ENCODE assay signal across 10 cellular contexts in genomic region chr4:156677136-156677535, GRCh38.
DNase-seq lines count a peak whose midpoint lies in the region; ATAC-seq, FAIRE-seq and TF ChIP-seq lines count a peak whose summit lies in the region.
"Had no signal": no experiment of that assay in that cellular context is flagged by ENCODE, and none has a peak within 500 bp of the region (broad histone marks: within the 10 kb centered on the region; RNA-seq: fewer than 3 reads in every experiment).

No MANE protein-coding gene starts in this region.

- H3K9me3 ChIP-seq in A549: no peaks in the 10 kb centered on the region
- no peaks in the 10 kb centered on the region for H3K9me3 ChIP-seq in aorta (ENCODE audit: control insufficient read depth, low read length)

- TF ChIP-seq CTCF in A549 (IDR thresholded peaks at IDR 0.05) (peak; percentile 43), fibroblast of the aortic adventitia (IDR thresholded peaks at IDR 0.05; ENCODE audit: insufficient read depth, low read length) (peak; percentile 42)

- TF ChIP-seq RAD21 in A549 (conservative IDR thresholded peaks at IDR 0.05 in 1 of 2, IDR thresholded peaks at IDR 0.05 in 1 of 2): peak; percentile 61 to 66

- intact Hi-C loops in aorta (cut with DNase I): no loop called here

- FAIRE-seq in A549 (lab: Jason Lieb, UNC): no peak

- H3K27ac ChIP-seq in A549 (no peak overlapping the region), aorta (ENCODE audit: low read depth in 1 of 2, low read length in 2 of 2) (no peak overlapping the region)

- H3K4me2 ChIP-seq in A549: peak overlapping the region; percentile 33; the same call in 1 of the 3 replicates

- CTCF ChIA-PET in A549 (lab: Yijun Ruan, JAX): interaction anchor here (1.3 kb wide), 1 partner anchor 202 kb away, joined by 3 read pairs; no protein-coding TSS in a partner anchor

- no peaks in the 10 kb centered on the region for H3K4me1 Mint-ChIP-seq in stimulated activated effector memory CD8-positive, alpha-beta T cell treated with anti-CD3 and anti-CD28 coated beads, Interleukin-12 subunit alpha, Interleukin-12 subunit beta, amount 100 ng/mL, for 72 hours
- H3K4me1 Mint-ChIP-seq in natural killer cell treated with Interleukin-12 subunit alpha and Interleukin-12 subunit beta and Interleukin-15 and Interleukin-18, amount 100 ng/mL, for 72 hours (ENCODE audit: low read depth in 2 of 2): no peaks in the 10 kb centered on the region
- H3K4me1 Mint-ChIP-seq: stimulated activated naive B cell treated with anti-CD40 and anti-IgM and Interleukin-4, amounts not matched to agents 10 μg/mL and 1 μg/mL and 100 μg/mL, for 72 hours had no signal

- POLR2A ChIA-PET in A549 (lab: Yijun Ruan, JAX): no interaction called here

- H3K4me1 ChIP-seq in A549 (no peaks in the 10 kb centered on the region), aorta (ENCODE audit: control insufficient read depth in 1 of 2, insufficient read depth in 2 of 2, low read length in 2 of 2) (peaks cover 0 to 2% of the 10 kb centered on the region in 2 donors)

- ATAC-seq in A549: peak; percentile 66 to 81; a peak in 4 of 6 replicates
- ATAC-seq in GM18870 (IDR thresholded peaks at IDR 0.05; ENCODE audit: unreplicated experiment): peak; percentile 79
- ATAC-seq in stimulated activated effector memory CD8-positive, alpha-beta T cell treated with anti-CD3 and anti-CD28 coated beads, Interleukin-12 subunit alpha, Interleukin-12 subunit beta, amount 100 ng/mL, for 72 hours: no peak
- ATAC-seq in natural killer cell treated with Interleukin-12 subunit alpha and Interleukin-12 subunit beta and Interleukin-15 and Interleukin-18, amount 100 ng/mL, for 72 hours: no peak
- ATAC-seq in aorta (ENCODE audit: low FRiP score): no peak

- H3K27me3 ChIP-seq in aorta (ENCODE audit: control insufficient read depth in 1 of 2, insufficient read depth in 2 of 2, low read length in 1 of 2): peaks cover 0 to 2% of the 10 kb centered on the region in 2 donors

- TF ChIP-seq POLR2A in A549 (IDR thresholded peaks at IDR 0.05; ENCODE audit: low read length): no peak

- no peak overlapping the region for H3K4me3 Mint-ChIP-seq in stimulated activated effector memory CD8-positive, alpha-beta T cell treated with anti-CD3 and anti-CD28 coated beads, Interleukin-12 subunit alpha, Interleukin-12 subunit beta, amount 100 ng/mL, for 72 hours
- no peak overlapping the region for H3K4me3 Mint-ChIP-seq in natural killer cell treated with Interleukin-12 subunit alpha and Interleukin-12 subunit beta and Interleukin-15 and Interleukin-18, amount 100 ng/mL, for 72 hours
- H3K4me3 Mint-ChIP-seq: stimulated activated naive B cell treated with anti-CD40 and anti-IgM and Interleukin-4, amounts not matched to agents 10 μg/mL and 1 μg/mL and 100 μg/mL, for 72 hours had no signal

- no peaks in the 10 kb centered on the region for H3K36me3 ChIP-seq in aorta (ENCODE audit: control insufficient read depth in 1 of 2, insufficient read depth in 2 of 2, low read length in 1 of 2)

- H3K4me3 ChIP-seq in A549 (no peak overlapping the region), fibroblast of the aortic adventitia (ENCODE audit: low read depth, low read length) (no peak overlapping the region), aorta (ENCODE audit: low read length in 2 of 2) (no peak overlapping the region)

- no peak for TF ChIP-seq EP300 in A549 (IDR thresholded peaks at IDR 0.05)

- peaks cover 4% of the 10 kb centered on the region for H3K9me3 Mint-ChIP-seq in stimulated activated effector memory CD8-positive, alpha-beta T cell treated with anti-CD3 and anti-CD28 coated beads, Interleukin-12 subunit alpha, Interleukin-12 subunit beta, amount 100 ng/mL, for 72 hours
- peaks cover 15% of the 10 kb centered on the region for H3K9me3 Mint-ChIP-seq in natural killer cell treated with Interleukin-12 subunit alpha and Interleukin-12 subunit beta and Interleukin-15 and Interleukin-18, amount 100 ng/mL, for 72 hours
- H3K9me3 Mint-ChIP-seq: stimulated activated naive B cell treated with anti-CD40 and anti-IgM and Interleukin-4, amounts not matched to agents 10 μg/mL and 1 μg/mL and 100 μg/mL, for 72 hours had no signal

- no peak overlapping the region for H3K27ac Mint-ChIP-seq in stimulated activated effector memory CD8-positive, alpha-beta T cell treated with anti-CD3 and anti-CD28 coated beads, Interleukin-12 subunit alpha, Interleukin-12 subunit beta, amount 100 ng/mL, for 72 hours
- H3K27ac Mint-ChIP-seq in natural killer cell treated with Interleukin-12 subunit alpha and Interleukin-12 subunit beta and Interleukin-15 and Interleukin-18, amount 100 ng/mL, for 72 hours: no peak overlapping the region
- H3K27ac Mint-ChIP-seq: stimulated activated naive B cell treated with anti-CD40 and anti-IgM and Interleukin-4, amounts not matched to agents 10 μg/mL and 1 μg/mL and 100 μg/mL, for 72 hours had no signal

- H3K36me3 Mint-ChIP-seq in stimulated activated effector memory CD8-positive, alpha-beta T cell treated with anti-CD3 and anti-CD28 coated beads, Interleukin-12 subunit alpha, Interleukin-12 subunit beta, amount 100 ng/mL, for 72 hours: no peaks in the 10 kb centered on the region
- H3K36me3 Mint-ChIP-seq in natural killer cell treated with Interleukin-12 subunit alpha and Interleukin-12 subunit beta and Interleukin-15 and Interleukin-18, amount 100 ng/mL, for 72 hours: no peaks in the 10 kb centered on the region
- H3K36me3 Mint-ChIP-seq: stimulated activated naive B cell treated with anti-CD40 and anti-IgM and Interleukin-4, amounts not matched to agents 10 μg/mL and 1 μg/mL and 100 μg/mL, for 72 hours had no signal

- DNase-seq in A549 (ENCODE audit: low read depth in 1 of 2, low spot score in 1 of 2) (peak; percentile 20 to 52), NOMO-1 treated with DMSO at 0.1 percent for 48 hours (lab: John Stamatoyannopoulos, UW; ENCODE audit: unreplicated experiment) (peak; percentile 34), fibroblast of the aortic adventitia (ENCODE audit: low read depth) (peak; percentile 40), SHP77 (lab: John Stamatoyannopoulos, UW) (no peak), aorta (no peak)
- no peak for DNase-seq in stimulated activated effector memory CD8-positive, alpha-beta T cell treated with anti-CD3 and anti-CD28 coated beads, Interleukin-12 subunit alpha, Interleukin-12 subunit beta, amount 100 ng/mL, for 72 hours (ENCODE audit: low spot score in 2 of 2)
- DNase-seq in natural killer cell treated with Interleukin-12 subunit alpha and Interleukin-12 subunit beta and Interleukin-15 and Interleukin-18, amount 100 ng/mL, for 72 hours (ENCODE audit: low spot score): no peak
- DNase-seq: stimulated activated naive B cell treated with anti-CD40 and anti-IgM and Interleukin-4, amounts not matched to agents 10 μg/mL and 1 μg/mL and 100 μg/mL, for 72 hours; SW 1271 had no signal

- 8% methylated on average over 6 of the region's 6 CpGs for WGBS in A549 (ENCODE audit: missing lambda C conversion rate)
- 69% methylated on average over 6 of the region's 6 CpGs for WGBS in aorta, 2 donors

- no peaks in the 10 kb centered on the region for H3K27me3 Mint-ChIP-seq in natural killer cell treated with Interleukin-12 subunit alpha and Interleukin-12 subunit beta and Interleukin-15 and Interleukin-18, amount 100 ng/mL, for 72 hours
- H3K27me3 Mint-ChIP-seq: stimulated activated naive B cell treated with anti-CD40 and anti-IgM and Interleukin-4, amounts not matched to agents 10 μg/mL and 1 μg/mL and 100 μg/mL, for 72 hours had no signal

TF ChIP-seq in A549, 52 proteins besides CTCF, POLR2A, EP300 and RAD21:
- TF ChIP-seq RARB (CRISPR knock-in tag; IDR thresholded peaks at IDR 0.05): no peak
- TF ChIP-seq HMGXB4 (CRISPR knock-in tag; IDR thresholded peaks at IDR 0.05; ENCODE audit: borderline replicate concordance): no peak
- TF ChIP-seq CHD4 (IDR thresholded peaks at IDR 0.05; ENCODE audit: borderline replicate concordance): no peak
- peak; percentile 52; the same call in 2 of the 3 replicates for TF ChIP-seq SMC3 (IDR thresholded peaks at IDR 0.05)

Comparison
In these comparisons a context has a peak if more than half of its experiments do, and no peak if none do; other contexts are left out.
1. ATAC-seq: peak in A549 (2 of 2) and GM18870 (single experiment); none in stimulated activated effector memory CD8-positive, alpha-beta T cell treated with anti-CD3 and anti-CD28 coated beads, Interleukin-12 subunit alpha, Interleukin-12 subunit beta, amount 100 ng/mL, for 72 hours (single experiment), natural killer cell treated with Interleukin-12 subunit alpha and Interleukin-12 subunit beta and Interleukin-15 and Interleukin-18, amount 100 ng/mL, for 72 hours (0 of 2) and aorta (single experiment).
2. DNase-seq: peak in A549 (2 of 2), NOMO-1 treated with DMSO at 0.1 percent for 48 hours (single experiment) and fibroblast of the aortic adventitia (single experiment); none in stimulated activated effector memory CD8-positive, alpha-beta T cell treated with anti-CD3 and anti-CD28 coated beads, Interleukin-12 subunit alpha, Interleukin-12 subunit beta, amount 100 ng/mL, for 72 hours (0 of 2), SHP77 (0 of 2), natural killer cell treated with Interleukin-12 subunit alpha and Interleukin-12 subunit beta and Interleukin-15 and Interleukin-18, amount 100 ng/mL, for 72 hours (single experiment) and aorta (0 of 2).